In the genomic region with DNA sequence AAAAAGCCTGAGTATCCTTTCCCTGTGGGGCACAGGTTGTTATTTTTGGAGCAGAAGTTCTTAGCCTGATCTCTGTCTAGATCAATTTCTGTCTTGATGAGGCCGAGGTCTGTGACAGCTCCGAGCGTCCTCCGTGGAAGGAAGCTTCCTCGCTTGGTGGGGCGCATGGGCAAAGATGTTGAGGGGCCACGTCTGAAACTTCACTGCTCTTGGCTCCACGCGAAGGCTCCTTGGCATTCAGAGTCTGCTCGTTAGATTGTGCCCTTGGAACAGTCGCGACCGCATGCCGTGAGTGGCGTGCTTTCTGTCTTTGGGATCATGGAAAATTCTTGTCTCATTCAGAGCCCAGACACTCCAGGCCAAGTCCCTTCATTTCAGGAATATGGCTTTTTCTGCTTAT, we compare ENCODE assay signal across 32 cellular contexts. TPM values are rescaled to one million over a fixed set of nuclear protein-coding genes. Genes with fewer than 3 reads are reported as not detected.
"Had no signal": no experiment of that assay in that cellular context is flagged by ENCODE, and none has a peak within 500 bp of the region (broad histone marks: within the 10 kb centered on the region; RNA-seq: fewer than 3 reads in every experiment).

No MANE protein-coding gene starts in this region.

- H3K4me1 Mint-ChIP-seq: memory B cell; mesothelial cell of epicardium; naive B cell; stimulated activated effector memory CD8-positive, alpha-beta T cell treated with anti-CD3 and anti-CD28 coated beads, Interleukin-12 subunit alpha, Interleukin-12 subunit beta, amount 100 ng/mL, for 72 hours had no signal

- H3K4me3 Mint-ChIP-seq: memory B cell; mesothelial cell of epicardium; naive B cell; natural killer cell treated with Interleukin-12 subunit alpha and Interleukin-12 subunit beta and Interleukin-15 and Interleukin-18, amount 100 ng/mL, for 72 hours; stimulated activated effector memory CD8-positive, alpha-beta T cell treated with anti-CD3 and anti-CD28 coated beads, Interleukin-12 subunit alpha, Interleukin-12 subunit beta, amount 100 ng/mL, for 72 hours had no signal

- FAIRE-seq: colon, kidney, urothelium cell line had no signal

- H3K79me2 ChIP-seq: hepatocyte, parathyroid adenoma had no signal

- H3K27me3 Mint-ChIP-seq: progenitor cell of endocrine pancreas had no signal

- H2AFZ ChIP-seq: hepatocyte, parathyroid adenoma had no signal

- H3K4me3 ChIP-seq: gastroesophageal sphincter, heart left ventricle, hepatocyte, lung, mucosa of descending colon, right atrium auricular region, smooth muscle cell, stomach, tibial nerve, upper lobe of left lung had no signal

- H3K36me3 Mint-ChIP-seq: memory B cell; mesothelial cell of epicardium; naive B cell; natural killer cell treated with Interleukin-12 subunit alpha and Interleukin-12 subunit beta and Interleukin-15 and Interleukin-18, amount 100 ng/mL, for 72 hours; stimulated activated effector memory CD8-positive, alpha-beta T cell treated with anti-CD3 and anti-CD28 coated beads, Interleukin-12 subunit alpha, Interleukin-12 subunit beta, amount 100 ng/mL, for 72 hours had no signal

- H3K27me3 ChIP-seq: dorsolateral prefrontal cortex, foreskin keratinocyte, gastroesophageal sphincter, heart left ventricle, hepatocyte, right atrium auricular region, stomach, tibial nerve, upper lobe of left lung had no signal

- H3K9me3 Mint-ChIP-seq: memory B cell; natural killer cell treated with Interleukin-12 subunit alpha and Interleukin-12 subunit beta and Interleukin-15 and Interleukin-18, amount 100 ng/mL, for 72 hours; stimulated activated effector memory CD8-positive, alpha-beta T cell treated with anti-CD3 and anti-CD28 coated beads, Interleukin-12 subunit alpha, Interleukin-12 subunit beta, amount 100 ng/mL, for 72 hours had no signal

- H3K27ac ChIP-seq: foreskin keratinocyte, gastroesophageal sphincter, heart left ventricle, hepatocyte, parathyroid adenoma, right atrium auricular region, stomach, tibial nerve, upper lobe of left lung had no signal

- H3K9me3 ChIP-seq: gastroesophageal sphincter, heart left ventricle, mucosa of descending colon, right atrium auricular region, stomach, tibial nerve, upper lobe of left lung had no signal

- H3K9ac ChIP-seq: parathyroid adenoma had no signal

- DNase-seq: dorsolateral prefrontal cortex; effector CD4-positive, alpha-beta T cell; foreskin keratinocyte; heart left ventricle; kidney; mucosa of descending colon; naive B cell; occipital lobe; stimulated activated CD4-positive, alpha-beta T cell treated with anti-CD3 and anti-CD28 coated beads, Interleukin-12 subunit alpha, Interleukin-12 subunit beta, amount 100 ng/mL, for 4 hours; stimulated activated CD4-positive, alpha-beta T cell treated with anti-CD3 and anti-CD28 coated beads, Interleukin-1b, Interleukin-23, amount 100 ng/mL, for 48 hours; stimulated activated CD4-positive, alpha-beta T cell treated with anti-CD3 and anti-CD28 coated beads, Interleukin-4, amount 100 ng/mL, for 1 hour; stimulated activated naive CD4-positive, alpha-beta T cell treated with Interleukin-2 at 50 U/mL for 16 hours; stomach had no signal

- H3K36me3 ChIP-seq: gastroesophageal sphincter, heart left ventricle, right atrium auricular region, stomach, tibial nerve, upper lobe of left lung had no signal

- H3K4me2 ChIP-seq: hepatocyte, smooth muscle cell had no signal

- H3K4me1 ChIP-seq: foreskin keratinocyte, gastroesophageal sphincter, heart left ventricle, parathyroid adenoma, right atrium auricular region, stomach, tibial nerve, upper lobe of left lung had no signal

- ATAC-seq: foreskin keratinocyte; gastroesophageal sphincter; heart left ventricle; left lobe of liver; mucosa of descending colon; natural killer cell treated with Interleukin-12 subunit alpha and Interleukin-12 subunit beta and Interleukin-15 and Interleukin-18, amount 100 ng/mL, for 72 hours; sciatic nerve; stimulated activated effector memory CD8-positive, alpha-beta T cell treated with anti-CD3 and anti-CD28 coated beads, Interleukin-12 subunit alpha, Interleukin-12 subunit beta, amount 100 ng/mL, for 72 hours had no signal

- H3K27ac Mint-ChIP-seq: memory B cell; mesothelial cell of epicardium; naive B cell; natural killer cell treated with Interleukin-12 subunit alpha and Interleukin-12 subunit beta and Interleukin-15 and Interleukin-18, amount 100 ng/mL, for 72 hours; progenitor cell of endocrine pancreas; stimulated activated effector memory CD8-positive, alpha-beta T cell treated with anti-CD3 and anti-CD28 coated beads, Interleukin-12 subunit alpha, Interleukin-12 subunit beta, amount 100 ng/mL, for 72 hours had no signal

RNA-seq across cellular contexts. Expression of gene GRK7, which starts 13.7 kb away (rescaled TPM):
- total RNA-seq: foreskin keratinocyte, gastroesophageal sphincter, kidney, left lobe of liver, mesothelial cell of epicardium, mucosa of descending colon, occipital lobe, sciatic nerve, smooth muscle cell had no signal
- polyA plus RNA-seq: fibroblast of lung, foreskin keratinocyte, hepatocyte, liver, smooth muscle cell had no signal
